ENCODE assay signal across 17 cellular contexts in the genomic region with DNA sequence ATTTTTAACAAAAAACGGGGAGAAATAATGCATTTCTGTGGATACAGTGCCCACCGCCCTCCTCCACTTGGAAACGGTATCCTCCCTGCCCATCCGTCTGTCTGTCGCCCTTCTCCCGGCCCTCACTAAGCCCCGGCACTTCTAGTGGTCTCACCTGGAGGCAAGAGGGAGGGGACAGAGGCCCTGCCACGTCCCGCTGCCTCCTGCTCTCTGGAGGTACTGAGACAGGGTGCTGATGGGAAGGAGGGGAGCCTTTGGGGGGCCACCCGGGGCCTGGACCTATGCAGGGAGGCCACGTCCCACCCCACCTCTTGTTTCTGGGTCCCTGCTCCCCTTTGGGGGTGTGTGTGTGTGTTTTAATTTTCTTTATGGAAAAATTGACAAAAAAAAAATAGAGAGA. TPM values are rescaled to one million over a fixed set of nuclear protein-coding genes. Genes with fewer than 3 reads are reported as not detected.
"Had no signal": no experiment of that assay in that cellular context is flagged by ENCODE, and none has a peak within 500 bp of the region (broad histone marks: within the 10 kb centered on the region; RNA-seq: fewer than 3 reads in every experiment).

No MANE protein-coding gene starts in this region.

- H3K79me2 ChIP-seq: hepatocyte had no signal

- H3K27me3 ChIP-seq: hepatocyte, upper lobe of right lung had no signal

- DNase-seq: activated CD4-positive, alpha-beta T cell treated with anti-CD3 and anti-CD28 coated beads, Interleukin-2, amount 50 U/mL, for 4 hours; activated CD4-positive, CD25-positive, alpha-beta regulatory T cell treated with anti-CD3 and anti-CD28 coated beads, Interleukin-2, amount 50 U/mL, for 72 hours; activated gamma-delta T cell; dermis blood vessel endothelial cell; foreskin fibroblast; lower lobe of right lung; nucleus accumbens; stimulated activated CD8-positive, alpha-beta memory T cell treated with anti-CD3 and anti-CD28 coated beads, Interleukin-4, amount 100 ng/mL, for 48 hours; stimulated activated naive CD4-positive, alpha-beta T cell; T-helper 1 cell; T1000; upper lobe of right lung had no signal

- H3K9me3 ChIP-seq: lower lobe of right lung, upper lobe of right lung had no signal

- H3K27ac ChIP-seq: epithelial cell of prostate, hepatocyte, lower lobe of right lung, upper lobe of right lung had no signal

- H3K4me3 ChIP-seq: hepatocyte, lower lobe of right lung, upper lobe of right lung had no signal

- H3K4me2 ChIP-seq: hepatocyte had no signal

- ATAC-seq: upper lobe of right lung had no signal

- H2AFZ ChIP-seq: hepatocyte had no signal

- H3K4me1 ChIP-seq: lower lobe of right lung, upper lobe of right lung had no signal

RNA-seq across cellular contexts. Expression of a gene that starts 3.0 kb away (rescaled TPM):
- total RNA-seq: lower lobe of right lung had no signal

RNA-seq across cellular contexts. Expression of a gene that starts 12.6 kb away (rescaled TPM):
- total RNA-seq: activated CD8-positive, alpha-beta memory T cell treated with anti-CD3 and anti-CD28 coated beads for 36 hours; dermis blood vessel endothelial cell; glomerular endothelial cell; hepatocyte; lower lobe of right lung; renal cortical epithelial cell; upper lobe of right lung had no signal

RNA-seq across cellular contexts. Expression of a gene that starts 49.6 kb away (rescaled TPM):
- total RNA-seq: renal cortical epithelial cell had no signal
- polyA plus RNA-seq: hepatocyte had no signal
